In genomic region chrX:130623508-130623907, GRCh38 we compare ENCODE assay signal across 10 cellular contexts.
"Had no signal": no experiment of that assay in that cellular context is flagged by ENCODE, and none has a peak within 500 bp of the region (broad histone marks: within the 10 kb centered on the region; RNA-seq: fewer than 3 reads in every experiment).

No MANE protein-coding gene starts in this region.

- H3K4me1 Mint-ChIP-seq: activated naive CD8-positive, alpha-beta T cell treated with anti-CD3 and anti-CD28 coated beads, Interleukin-2, amount 50 U/mL, for 24 hours; naive thymus-derived CD4-positive, alpha-beta T cell had no signal

- H3K9me3 Mint-ChIP-seq: activated naive CD8-positive, alpha-beta T cell treated with anti-CD3 and anti-CD28 coated beads, Interleukin-2, amount 50 U/mL, for 24 hours; naive thymus-derived CD4-positive, alpha-beta T cell; WTC11 had no signal

- ATAC-seq: activated naive CD8-positive, alpha-beta T cell treated with anti-CD3 and anti-CD28 coated beads, Interleukin-2, amount 50 U/mL, for 24 hours; naive thymus-derived CD4-positive, alpha-beta T cell; right cardiac atrium; WTC11 had no signal

- H3K36me3 Mint-ChIP-seq: WTC11 had no signal

- H3K4me3 Mint-ChIP-seq: activated naive CD8-positive, alpha-beta T cell treated with anti-CD3 and anti-CD28 coated beads, Interleukin-2, amount 50 U/mL, for 24 hours; naive thymus-derived CD4-positive, alpha-beta T cell; WTC11 had no signal

- H3K27me3 Mint-ChIP-seq: activated naive CD8-positive, alpha-beta T cell treated with anti-CD3 and anti-CD28 coated beads, Interleukin-2, amount 50 U/mL, for 24 hours; naive thymus-derived CD4-positive, alpha-beta T cell had no signal

- DNase-seq: activated CD4-positive, alpha-beta T cell treated with anti-CD3 and anti-CD28 coated beads for 48 hours; activated naive CD4-positive, alpha-beta T cell treated with Interleukin-2 at 50 U/mL for 16 hours; activated naive CD8-positive, alpha-beta T cell treated with anti-CD3 and anti-CD28 coated beads, Interleukin-2, amount 50 U/mL, for 24 hours; glutamatergic neuron; naive thymus-derived CD4-positive, alpha-beta T cell; posterior cingulate gyrus; right cardiac atrium; small intestine; thyroid gland had no signal

- H3K27ac Mint-ChIP-seq: activated naive CD8-positive, alpha-beta T cell treated with anti-CD3 and anti-CD28 coated beads, Interleukin-2, amount 50 U/mL, for 24 hours; naive thymus-derived CD4-positive, alpha-beta T cell had no signal
